1 cellular context compared by ENCODE assay signal in the genomic region with DNA sequence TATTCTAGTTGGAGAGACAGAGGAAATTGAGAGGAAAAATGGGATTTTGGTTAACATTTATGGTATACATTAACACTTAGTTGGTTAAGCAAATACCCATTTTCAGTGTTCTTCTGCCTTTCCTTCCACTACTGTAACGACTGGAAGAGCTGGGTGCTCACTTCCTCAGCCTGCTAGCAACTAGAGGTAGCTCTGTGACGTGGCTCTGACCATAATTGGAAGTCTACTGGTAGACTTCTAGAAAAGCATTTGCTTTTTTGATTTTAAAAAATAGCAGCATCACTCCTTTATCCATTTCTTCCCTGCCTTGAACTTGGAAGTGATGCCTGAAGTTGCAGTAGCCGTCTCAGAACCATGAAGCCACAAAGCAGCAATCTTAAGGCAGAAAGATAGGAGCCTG.
TF ChIP-seq lines count a peak whose summit lies in the region.

No MANE protein-coding gene starts in this region.

TF ChIP-seq in GM12878, 131 proteins besides CTCF, POLR2A, EP300 and RAD21:
- peak; percentile 59; the same call in 1 of the 2 replicates for TF ChIP-seq SPI1 (IDR thresholded peaks at IDR 0.05; ENCODE audit: borderline replicate concordance, insufficient read depth, low read depth, low read length)
- TF ChIP-seq TARDBP (IDR thresholded peaks at IDR 0.05; ENCODE audit: borderline replicate concordance), result no peak
- TF ChIP-seq WRNIP1 (IDR thresholded peaks at IDR 0.05; ENCODE audit: borderline replicate concordance, low read depth, low read length), result no peak
- TF ChIP-seq BMI1 (IDR thresholded peaks at IDR 0.05; ENCODE audit: borderline replicate concordance), result no peak
- TF ChIP-seq, protein P1, sequence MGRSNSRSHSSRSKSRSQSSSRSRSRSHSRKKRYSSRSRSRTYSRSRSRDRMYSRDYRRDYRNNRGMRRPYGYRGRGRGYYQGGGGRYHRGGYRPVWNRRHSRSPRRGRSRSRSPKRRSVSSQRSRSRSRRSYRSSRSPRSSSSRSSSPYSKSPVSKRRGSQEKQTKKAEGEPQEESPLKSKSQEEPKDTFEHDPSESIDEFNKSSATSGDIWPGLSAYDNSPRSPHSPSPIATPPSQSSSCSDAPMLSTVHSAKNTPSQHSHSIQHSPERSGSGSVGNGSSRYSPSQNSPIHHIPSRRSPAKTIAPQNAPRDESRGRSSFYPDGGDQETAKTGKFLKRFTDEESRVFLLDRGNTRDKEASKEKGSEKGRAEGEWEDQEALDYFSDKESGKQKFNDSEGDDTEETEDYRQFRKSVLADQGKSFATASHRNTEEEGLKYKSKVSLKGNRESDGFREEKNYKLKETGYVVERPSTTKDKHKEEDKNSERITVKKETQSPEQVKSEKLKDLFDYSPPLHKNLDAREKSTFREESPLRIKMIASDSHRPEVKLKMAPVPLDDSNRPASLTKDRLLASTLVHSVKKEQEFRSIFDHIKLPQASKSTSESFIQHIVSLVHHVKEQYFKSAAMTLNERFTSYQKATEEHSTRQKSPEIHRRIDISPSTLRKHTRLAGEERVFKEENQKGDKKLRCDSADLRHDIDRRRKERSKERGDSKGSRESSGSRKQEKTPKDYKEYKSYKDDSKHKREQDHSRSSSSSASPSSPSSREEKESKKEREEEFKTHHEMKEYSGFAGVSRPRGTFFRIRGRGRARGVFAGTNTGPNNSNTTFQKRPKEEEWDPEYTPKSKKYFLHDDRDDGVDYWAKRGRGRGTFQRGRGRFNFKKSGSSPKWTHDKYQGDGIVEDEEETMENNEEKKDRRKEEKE (IDR thresholded peaks at IDR 0.05), result no peak
